12 cellular contexts compared by ENCODE assay signal in genomic region chr2:234686088-234686890, GRCh38.
DNase-seq lines count a peak whose midpoint lies in the region; ATAC-seq, FAIRE-seq and TF ChIP-seq lines count a peak whose summit lies in the region.
"Had no signal": no experiment of that assay in that cellular context is flagged by ENCODE, and none has a peak within 500 bp of the region (broad histone marks: within the 10 kb centered on the region; RNA-seq: fewer than 3 reads in every experiment).

No MANE protein-coding gene starts in this region.

- no peak for ATAC-seq in GM19351 (IDR thresholded peaks at IDR 0.05; ENCODE audit: unreplicated experiment)
- ATAC-seq: left lobe of liver had no signal

- H3K9me3 ChIP-seq in keratinocyte (ENCODE audit: control insufficient read depth, low read depth, low read length): no peaks in the 10 kb centered on the region
- H3K9me3 ChIP-seq: suprapubic skin had no signal

- H4K20me1 ChIP-seq in keratinocyte (ENCODE audit: control insufficient read depth, extremely low read depth, insufficient read depth, low read length): no peaks in the 10 kb centered on the region

- peaks cover 57% of the 10 kb centered on the region for H3K4me1 ChIP-seq in keratinocyte (ENCODE audit: control insufficient read depth, extremely low read depth, insufficient read depth, low read length)

- H3K4me2 ChIP-seq in keratinocyte (ENCODE audit: control insufficient read depth, extremely low read depth, insufficient read depth, low read depth, low read length): peak overlapping the region; percentile 59

- H3K4me3 ChIP-seq in astrocyte of the cerebellum (ENCODE audit: low read depth, low read length) (no peak overlapping the region), keratinocyte (ENCODE audit: control insufficient read depth in 2 of 3, extremely low read depth in 1 of 3, insufficient read depth in 2 of 3, low read depth in 1 of 3, low read length in 3 of 3) (peak overlapping the region in 2 of 3 experiments; percentile 23 to 42)
- H3K4me3 ChIP-seq: suprapubic skin had no signal

- peak overlapping the region; percentile 52 for H2AFZ ChIP-seq in keratinocyte (ENCODE audit: control insufficient read depth, low read length)

- peak; percentile 95 for FAIRE-seq in keratinocyte (lab: Jason Lieb, UNC)
- FAIRE-seq: TTC549 had no signal

- no peak for TF ChIP-seq CTCF in astrocyte of the cerebellum (IDR thresholded peaks at IDR 0.05; ENCODE audit: low read depth, low read length, missing control alignments)
- TF ChIP-seq CTCF in keratinocyte (optimal IDR thresholded peaks at IDR 0.05 in 1 of 3, IDR thresholded peaks at IDR 0.05 in 1 of 3, conservative IDR thresholded peaks at IDR 0.05 in 1 of 3; ENCODE audit: extremely low read depth in 1 of 3, insufficient read depth in 2 of 3, low read length in 3 of 3): no peak

- H3K79me2 ChIP-seq in keratinocyte (ENCODE audit: control insufficient read depth, insufficient read depth, low read length): no peaks in the 10 kb centered on the region

- no peaks in the 10 kb centered on the region for H3K36me3 ChIP-seq in keratinocyte (ENCODE audit: control insufficient read depth in 2 of 2, extremely low read depth in 1 of 2, insufficient read depth in 2 of 2, low read length in 2 of 2)
- H3K36me3 ChIP-seq: suprapubic skin had no signal

- H3K27ac ChIP-seq in keratinocyte (ENCODE audit: control insufficient read depth, insufficient read depth, low read length): peak overlapping the region; percentile 70
- H3K27ac ChIP-seq: suprapubic skin had no signal

- dilution Hi-C loops in keratinocyte (cut with MboI; ENCODE audit: extremely low pct_ligation_motif_present, low sequenced_read_pairs): no loop called here

- no peaks in the 10 kb centered on the region for H3K9me1 ChIP-seq in keratinocyte (ENCODE audit: control insufficient read depth, extremely low read depth, insufficient read depth, low read length)

- in situ Hi-C loops in ACHN (cut with HindIII; ENCODE audit: low pct_ligation_motif_present, low pct_unique_long_range_greater_than_20kb, low sequenced_read_pairs): no loop called here
- in situ Hi-C loops in astrocyte of the cerebellum (cut with HindIII; ENCODE audit: low sequenced_read_pairs): loop anchor here (25.0 kb wide), 1 partner anchor 276 kb away; the partner anchor contains the start of gene SH3BP4

- DNase-seq in ACHN (peak; percentile 68), HT1080 (ENCODE audit: low read depth) (peak; percentile 53), astrocyte of the cerebellum (ENCODE audit: low read depth) (peak; percentile 42), keratinocyte (ENCODE audit: low read depth, low spot score) (no peak), GDM1 (lab: John Stamatoyannopoulos, UW) (no peak), DMS53 treated with DMSO at 0.1 percent for 48 hours (lab: John Stamatoyannopoulos, UW; ENCODE audit: unreplicated experiment) (no peak), DMS153 treated with DMSO at 0.1 percent for 48 hours (lab: John Stamatoyannopoulos, UW; ENCODE audit: unreplicated experiment) (no peak)
- DNase-seq: anterior cingulate cortex had no signal

- peak overlapping the region; percentile 34 for H3K9ac ChIP-seq in keratinocyte (ENCODE audit: control insufficient read depth, extremely low read depth, insufficient read depth, low read length)

- no peaks in the 10 kb centered on the region for H3K27me3 ChIP-seq in keratinocyte (ENCODE audit: control insufficient read depth, extremely low read depth, insufficient read depth, low read length)
- H3K27me3 ChIP-seq: suprapubic skin had no signal

Comparison
In these comparisons a context has a peak if more than half of its experiments do, and no peak if none do; other contexts are left out.
1. DNase-seq: peak in ACHN (single experiment), HT1080 (single experiment) and astrocyte of the cerebellum (single experiment); none in keratinocyte (single experiment), GDM1 (single experiment), DMS53 treated with DMSO at 0.1 percent for 48 hours (single experiment) and DMS153 treated with DMSO at 0.1 percent for 48 hours (single experiment).